12 cellular contexts compared by ENCODE assay signal in the genomic region with DNA sequence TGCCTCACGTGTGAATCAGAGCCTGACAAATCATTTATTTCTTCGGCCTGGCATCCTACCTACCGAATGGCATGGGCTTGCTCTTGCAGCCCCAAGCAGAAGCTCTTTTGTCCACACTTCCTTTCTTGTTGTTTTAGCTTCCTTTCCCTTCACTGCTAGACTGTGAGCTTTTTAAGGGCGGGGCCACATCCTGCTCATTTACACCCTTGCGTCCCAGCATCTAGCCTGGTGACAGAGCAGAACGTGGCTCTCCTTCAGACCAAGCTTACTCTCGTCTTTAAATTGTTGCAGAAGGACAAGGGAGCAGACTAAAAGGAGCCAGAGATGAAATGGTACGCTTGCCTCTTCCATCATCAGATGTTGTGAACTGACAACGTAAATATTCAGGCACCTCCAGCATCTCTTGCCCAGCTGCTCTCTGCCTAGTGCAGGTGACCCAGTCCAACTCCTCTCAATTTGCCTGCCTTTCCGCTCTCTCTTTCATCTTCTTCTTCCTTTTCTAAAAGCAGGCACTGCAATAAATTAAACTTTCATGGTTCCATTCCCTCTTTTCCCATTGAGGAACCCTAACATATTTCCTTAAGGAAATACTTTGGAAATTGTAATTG.
A peak's percentile ranks its signal among the peaks of the same experiment; 100 is the strongest.
DNase-seq lines count a peak whose midpoint lies in the region; ATAC-seq, FAIRE-seq and TF ChIP-seq lines count a peak whose summit lies in the region.
"Had no signal": no experiment of that assay in that cellular context is flagged by ENCODE, and none has a peak within 500 bp of the region (broad histone marks: within the 10 kb centered on the region; RNA-seq: fewer than 3 reads in every experiment).

No MANE protein-coding gene starts in this region.

- POLR2A ChIA-PET in CD8-positive, alpha-beta T cell (lab: Charles Lee): interaction anchor here (0.8 to 2.3 kb wide), 10 partner anchors 10 to 228 kb away, joined by 3 to 13 read pairs (median 4); partner anchors contain the start of gene TRIB2

- CTCF ChIA-PET in CD8-positive, alpha-beta T cell (lab: Charles Lee): interaction anchor here (0.7 to 1.4 kb wide), 4 partner anchors 44 to 658 kb away, joined by 3 to 5 read pairs (median 3); partner anchors contain the start of gene TRIB2

- peak overlapping the region; percentile 13 for H3K4me3 ChIP-seq in CD8-positive, alpha-beta T cell (ENCODE audit: low read depth, low read length)
- no peak overlapping the region for H3K4me3 ChIP-seq in Jurkat, Clone E6-1 (ENCODE audit: low read length)
- H3K4me3 ChIP-seq in mesendoderm (ENCODE audit: low read length): no peak overlapping the region
- H3K4me3 ChIP-seq in uterus: no peak overlapping the region

- H4K5ac ChIP-seq in mesendoderm (ENCODE audit: low read length): peak overlapping the region; percentile 12

- peak in 6 of 7 experiments; percentile 28 to 78 (median 50) for DNase-seq in CD8-positive, alpha-beta T cell
- DNase-seq in Jurkat, Clone E6-1 (ENCODE audit: low read depth, low spot score): peak; percentile 57
- DNase-seq in activated T-cell treated with anti-CD3 and anti-CD28 coated beads, Interleukin-2, amount 50 U/mL, for 4 hours: peak; percentile 44
- DNase-seq in mesendoderm (no peak), NCI-H2081 treated with DMSO at 0.1 percent for 48 hours (lab: John Stamatoyannopoulos, UW) (no peak), D721Med (ENCODE audit: insufficient read length, low spot score) (no peak), uterus (no peak)
- DNase-seq: caudate nucleus, left cardiac atrium had no signal

- no peak overlapping the region for H2AK5ac ChIP-seq in mesendoderm (ENCODE audit: low read length)

- no CpG with 5 or more reads among the region's 10 CpGs for WGBS in mesendoderm (ENCODE audit: extremely low coverage, insufficient coverage, low lambda C conversion rate)

- no peaks in the 10 kb centered on the region for H3K9me3 ChIP-seq in CD8-positive, alpha-beta T cell (ENCODE audit: low read length)
- H3K9me3 ChIP-seq in uterus: no peaks in the 10 kb centered on the region

- no peak overlapping the region for H3K27ac ChIP-seq in CD8-positive, alpha-beta T cell (ENCODE audit: low read depth, low read length)
- H3K27ac ChIP-seq in mesendoderm (ENCODE audit: low read depth, low read length) (no peak overlapping the region), uterus (no peak overlapping the region)

- H3K27me3 Mint-ChIP-seq in CD8-positive, alpha-beta T cell (ENCODE audit: low read depth): no peaks in the 10 kb centered on the region
- H3K27me3 Mint-ChIP-seq in activated T-cell treated with anti-CD3 and anti-CD28 coated beads, Interleukin-2, amount 50 U/mL, for 4 hours (ENCODE audit: low read depth): no peaks in the 10 kb centered on the region

- no peak overlapping the region for H2BK120ac ChIP-seq in mesendoderm (ENCODE audit: low read depth, low read length)

- H3K56ac ChIP-seq in mesendoderm (ENCODE audit: low read length): peak overlapping the region; percentile 64

- H3K4me3 Mint-ChIP-seq in CD8-positive, alpha-beta T cell: peak overlapping the region; percentile 62
- peak overlapping the region; percentile 3 for H3K4me3 Mint-ChIP-seq in activated T-cell treated with anti-CD3 and anti-CD28 coated beads, Interleukin-2, amount 50 U/mL, for 4 hours

- H3K4me1 ChIP-seq in CD8-positive, alpha-beta T cell (ENCODE audit: insufficient read depth, low read length): peaks cover 41% of the 10 kb centered on the region
- H3K4me1 ChIP-seq in mesendoderm (ENCODE audit: control insufficient read depth, low read depth, low read length): peaks cover 9% of the 10 kb centered on the region
- no peaks in the 10 kb centered on the region for H3K4me1 ChIP-seq in uterus

- no peaks in the 10 kb centered on the region for H3K79me2 ChIP-seq in mesendoderm (ENCODE audit: control insufficient read depth, insufficient read depth, low read length)

- no peaks in the 10 kb centered on the region for H3K79me1 ChIP-seq in mesendoderm (ENCODE audit: low read length)

- H3K36me3 Mint-ChIP-seq in CD8-positive, alpha-beta T cell: no peaks in the 10 kb centered on the region
- no peaks in the 10 kb centered on the region for H3K36me3 Mint-ChIP-seq in activated T-cell treated with anti-CD3 and anti-CD28 coated beads, Interleukin-2, amount 50 U/mL, for 4 hours (ENCODE audit: insufficient read depth)

- peak overlapping the region; percentile 84 for H3K27ac Mint-ChIP-seq in CD8-positive, alpha-beta T cell
- H3K27ac Mint-ChIP-seq: progenitor cell of endocrine pancreas had no signal

- TF ChIP-seq POLR2A in uterus (IDR thresholded peaks at IDR 0.05): no peak

- no peaks in the 10 kb centered on the region for H3K36me3 ChIP-seq in CD8-positive, alpha-beta T cell (ENCODE audit: insufficient read depth, low read length)
- H3K36me3 ChIP-seq in mesendoderm (ENCODE audit: control insufficient read depth, insufficient read depth, low read length) (no peaks in the 10 kb centered on the region), uterus (no peaks in the 10 kb centered on the region)

- ATAC-seq in CD8-positive, alpha-beta T cell: peak; percentile 93
- peak; percentile 65 to 70 for ATAC-seq in activated T-cell treated with anti-CD3 and anti-CD28 coated beads, Interleukin-2, amount 50 U/mL, for 4 hours
- no peak for ATAC-seq in GM21576 (IDR thresholded peaks at IDR 0.05; ENCODE audit: unreplicated experiment)
- ATAC-seq: left cardiac atrium had no signal

- H2BK5ac ChIP-seq in mesendoderm (ENCODE audit: low read length): no peak overlapping the region

- H3K23ac ChIP-seq in mesendoderm (ENCODE audit: low read length): no peak overlapping the region

- H3K4ac ChIP-seq in mesendoderm (ENCODE audit: low read depth, low read length): no peak overlapping the region

- TF ChIP-seq CTCF in CD8-positive, alpha-beta T cell (IDR thresholded peaks at IDR 0.05): no peak
- TF ChIP-seq CTCF in D721Med (IDR thresholded peaks at IDR 0.05; ENCODE audit: insufficient read depth, missing control alignments): no peak
- TF ChIP-seq CTCF in uterus (IDR thresholded peaks at IDR 0.05): no peak

- intact Hi-C loops in CD8-positive, alpha-beta T cell (cut with DNase I, micrococcal nuclease): loop anchor here in 1 of 2 experiments (1.0 kb wide), 1 partner anchor 10 kb away; no protein-coding TSS in a partner anchor
- intact Hi-C loops in uterus (cut with DNase I; ENCODE audit: low total_unique reads): no loop called here

- no peaks in the 10 kb centered on the region for H3K27me3 ChIP-seq in CD8-positive, alpha-beta T cell (ENCODE audit: insufficient read depth, low read length)
- H3K27me3 ChIP-seq in mesendoderm (ENCODE audit: insufficient read depth, low read length, poor library complexity): no peaks in the 10 kb centered on the region
- no peaks in the 10 kb centered on the region for H3K27me3 ChIP-seq in uterus

- no peak overlapping the region for H4K8ac ChIP-seq in mesendoderm (ENCODE audit: low read depth, low read length)

- H2BK15ac ChIP-seq in mesendoderm (replicated peaks; ENCODE audit: low read depth): no peak overlapping the region

- H3K4me1 Mint-ChIP-seq in CD8-positive, alpha-beta T cell (ENCODE audit: low read depth): peaks cover 71% of the 10 kb centered on the region
- peaks cover 70% of the 10 kb centered on the region for H3K4me1 Mint-ChIP-seq in activated T-cell treated with anti-CD3 and anti-CD28 coated beads, Interleukin-2, amount 50 U/mL, for 4 hours (ENCODE audit: low read depth)

- H3K18ac ChIP-seq in mesendoderm (ENCODE audit: low read length): no peak overlapping the region

- no peak overlapping the region for H3K9ac ChIP-seq in mesendoderm (ENCODE audit: low read length)

- no peak overlapping the region for H3K4me2 ChIP-seq in mesendoderm (ENCODE audit: low read length)

- no peaks in the 10 kb centered on the region for H3K9me3 Mint-ChIP-seq in CD8-positive, alpha-beta T cell
- H3K9me3 Mint-ChIP-seq in activated T-cell treated with anti-CD3 and anti-CD28 coated beads, Interleukin-2, amount 50 U/mL, for 4 hours: no peaks in the 10 kb centered on the region

- no peak for FAIRE-seq in D721Med (lab: Jason Lieb, UNC)
- FAIRE-seq: urothelium cell line had no signal

Comparison
In these comparisons a context has a peak if more than half of its experiments do, and no peak if none do; other contexts are left out.
1. DNase-seq: peak in CD8-positive, alpha-beta T cell (6 of 7), Jurkat, Clone E6-1 (single experiment) and activated T-cell treated with anti-CD3 and anti-CD28 coated beads, Interleukin-2, amount 50 U/mL, for 4 hours (single experiment); none in mesendoderm (single experiment), NCI-H2081 treated with DMSO at 0.1 percent for 48 hours (single experiment), D721Med (single experiment) and uterus (0 of 2).